In genomic region chr3:130933801-130934345, GRCh38 we compare ENCODE assay signal across 17 cellular contexts. TPM values are rescaled to one million over a fixed set of nuclear protein-coding genes. Genes with fewer than 3 reads are reported as not detected.
DNase-seq lines count a peak whose midpoint lies in the region; ATAC-seq and TF ChIP-seq lines count a peak whose summit lies in the region.
"Had no signal": no experiment of that assay in that cellular context is flagged by ENCODE, and none has a peak within 500 bp of the region (broad histone marks: within the 10 kb centered on the region; RNA-seq: fewer than 3 reads in every experiment).

No MANE protein-coding gene starts in this region.

- H2AFZ ChIP-seq in smooth muscle cell (ENCODE audit: low read depth) = no peak overlapping the region

- H3K27ac Mint-ChIP-seq in stimulated activated naive CD8-positive, alpha-beta T cell treated with anti-CD3 and anti-CD28 coated beads, Interleukin-15, amount 100 ng/mL, for 72 hours = peak overlapping the region; percentile 30 to 90
- H3K27ac Mint-ChIP-seq: dendritic cell treated with granulocyte-macrophage colony-stimulating factor and Interleukin-4, amounts not matched to agents 40 ng/mL and 50 ng/mL, for 4 days had no signal

- H3K4me3 Mint-ChIP-seq in stimulated activated naive CD8-positive, alpha-beta T cell treated with anti-CD3 and anti-CD28 coated beads, Interleukin-15, amount 100 ng/mL, for 72 hours = no peak overlapping the region
- H3K4me3 Mint-ChIP-seq: dendritic cell treated with granulocyte-macrophage colony-stimulating factor and Interleukin-4, amounts not matched to agents 40 ng/mL and 50 ng/mL, for 4 days had no signal

- ATAC-seq in stimulated activated naive CD8-positive, alpha-beta T cell treated with anti-CD3 and anti-CD28 coated beads, Interleukin-15, amount 100 ng/mL, for 72 hours = no peak
- ATAC-seq in stimulated activated naive CD8-positive, alpha-beta T cell treated with anti-CD3 and anti-CD28 coated beads, Interleukin-15, Interleukin-2, amounts not matched to agents 100 U/mL and 50 U/mL, for 24 hours = no peak
- ATAC-seq in SK-N-SH treated with all-trans-retinoic acid at 6 μM for 48 hours (peak; percentile 28), gastroesophageal sphincter (no peak)
- ATAC-seq: gastrocnemius medialis, left colon had no signal

- H3K4me1 ChIP-seq in smooth muscle cell (ENCODE audit: low read depth) (no peaks in the 10 kb centered on the region), gastroesophageal sphincter (no peaks in the 10 kb centered on the region)
- H3K4me1 ChIP-seq: gastrocnemius medialis had no signal

- H3K27me3 ChIP-seq in smooth muscle cell (ENCODE audit: low read depth) = no peaks in the 10 kb centered on the region
- H3K27me3 ChIP-seq in gastroesophageal sphincter = no peaks in the 10 kb centered on the region
- H3K27me3 ChIP-seq: brain microvascular endothelial cell, gastrocnemius medialis had no signal

- DNase-seq in stimulated activated naive CD8-positive, alpha-beta T cell treated with anti-CD3 and anti-CD28 coated beads, Interleukin-15, amount 100 ng/mL, for 72 hours = no peak
- DNase-seq in stimulated activated naive CD8-positive, alpha-beta T cell treated with anti-CD3 and anti-CD28 coated beads, Interleukin-15, Interleukin-2, amounts not matched to agents 100 U/mL and 50 U/mL, for 24 hours = no peak
- DNase-seq in fibroblast of peridontal ligament (ENCODE audit: extremely low read depth) = peak; percentile 77
- DNase-seq in smooth muscle cell (lab: John Stamatoyannopoulos, UW; ENCODE audit: unreplicated experiment) = no peak
- DNase-seq in SKM-1 treated with dmso at 0.1 percent for 144 hours (lab: John Stamatoyannopoulos, UW; ENCODE audit: unreplicated experiment) = no peak
- no peak for DNase-seq in hippocampal formation (lab: John Stamatoyannopoulos, UW)
- DNase-seq: activated naive CD4-positive, alpha-beta T cell treated with Interleukin-2 at 50 U/mL for 16 hours; brain microvascular endothelial cell; C1 segment of cervical spinal cord; gastrocnemius medialis; H7; left colon; NCI-H187 treated with DMSO at 0.1 percent for 48 hours; RPMI8226 had no signal

- peak overlapping the region; percentile 4 for H3K27ac ChIP-seq in smooth muscle cell (ENCODE audit: low read depth)
- no peak overlapping the region for H3K27ac ChIP-seq in gastroesophageal sphincter
- H3K27ac ChIP-seq: brain microvascular endothelial cell, gastrocnemius medialis had no signal

- 100% methylated on average over 1 of the region's 1 CpG for WGBS in smooth muscle cell (ENCODE audit: low lambda C conversion rate)
- 81 to 100% methylated on average over 1 of the region's 1 CpG for WGBS in gastroesophageal sphincter (ENCODE audit: low coverage in 1 of 2), 2 donors

- no peaks in the 10 kb centered on the region for H3K9me3 ChIP-seq in smooth muscle cell (replicated peaks; ENCODE audit: low read depth)
- no peaks in the 10 kb centered on the region for H3K9me3 ChIP-seq in gastroesophageal sphincter
- H3K9me3 ChIP-seq: gastrocnemius medialis had no signal

- H3K36me3 ChIP-seq in smooth muscle cell (ENCODE audit: low read depth) = peaks cover 4% of the 10 kb centered on the region
- H3K36me3 ChIP-seq in gastroesophageal sphincter = peaks cover 0 to 10% of the 10 kb centered on the region in 2 donors
- H3K36me3 ChIP-seq: brain microvascular endothelial cell had no signal

- H3K9me3 Mint-ChIP-seq in stimulated activated naive CD8-positive, alpha-beta T cell treated with anti-CD3 and anti-CD28 coated beads, Interleukin-15, amount 100 ng/mL, for 72 hours = no peaks in the 10 kb centered on the region
- H3K9me3 Mint-ChIP-seq: dendritic cell treated with granulocyte-macrophage colony-stimulating factor and Interleukin-4, amounts not matched to agents 40 ng/mL and 50 ng/mL, for 4 days had no signal

- no peaks in the 10 kb centered on the region for H3F3A ChIP-seq in smooth muscle cell (ENCODE audit: low read depth)

- no peak for TF ChIP-seq POLR2A in gastroesophageal sphincter (IDR thresholded peaks at IDR 0.05)

- H3K79me2 ChIP-seq in smooth muscle cell (ENCODE audit: low read depth) = peaks cover 22% of the 10 kb centered on the region

- H4K20me1 ChIP-seq in smooth muscle cell (ENCODE audit: low read depth) = peaks cover 31% of the 10 kb centered on the region

- peaks cover 13% of the 10 kb centered on the region for H3K4me1 Mint-ChIP-seq in stimulated activated naive CD8-positive, alpha-beta T cell treated with anti-CD3 and anti-CD28 coated beads, Interleukin-15, amount 100 ng/mL, for 72 hours

- no peak for TF ChIP-seq EP300 in gastroesophageal sphincter (IDR thresholded peaks at IDR 0.05)

- no peak for TF ChIP-seq CTCF in smooth muscle cell (IDR thresholded peaks at IDR 0.05; ENCODE audit: borderline replicate concordance, insufficient read depth, poor library complexity, severe bottlenecking)
- no peak for TF ChIP-seq CTCF in gastroesophageal sphincter (IDR thresholded peaks at IDR 0.05)

- no peak overlapping the region for H3K4me3 ChIP-seq in smooth muscle cell
- no peak overlapping the region for H3K4me3 ChIP-seq in gastroesophageal sphincter
- H3K4me3 ChIP-seq: gastrocnemius medialis had no signal

- no peaks in the 10 kb centered on the region for H3K27me3 Mint-ChIP-seq in stimulated activated naive CD8-positive, alpha-beta T cell treated with anti-CD3 and anti-CD28 coated beads, Interleukin-15, amount 100 ng/mL, for 72 hours
- H3K27me3 Mint-ChIP-seq: dendritic cell treated with granulocyte-macrophage colony-stimulating factor and Interleukin-4, amounts not matched to agents 40 ng/mL and 50 ng/mL, for 4 days had no signal

- H3K4me2 ChIP-seq in smooth muscle cell = no peak overlapping the region

- no peak overlapping the region for H3K9ac ChIP-seq in smooth muscle cell (ENCODE audit: low read depth)

TF ChIP-seq in SK-N-SH treated with all-trans-retinoic acid at 6 μM for 48 hours, 23 proteins besides CTCF, POLR2A, EP300 and RAD21 (continues in another document):
- no peak for TF ChIP-seq TOX (CRISPR knock-in tag; IDR thresholded peaks at IDR 0.05; ENCODE audit: borderline replicate concordance)
- TF ChIP-seq ZC3H10 (CRISPR knock-in tag; IDR thresholded peaks at IDR 0.05) = no peak
- no peak for TF ChIP-seq ZFP3 (CRISPR knock-in tag; IDR thresholded peaks at IDR 0.05)
- no peak for TF ChIP-seq CREB5 (CRISPR knock-in tag; IDR thresholded peaks at IDR 0.05; ENCODE audit: low read depth)
- no peak for TF ChIP-seq OSR1 (CRISPR knock-in tag; IDR thresholded peaks at IDR 0.05)
- TF ChIP-seq PATZ1 (CRISPR knock-in tag; IDR thresholded peaks at IDR 0.05; ENCODE audit: borderline replicate concordance) = no peak
- TF ChIP-seq BACH2 (CRISPR knock-in tag; IDR thresholded peaks at IDR 0.05; ENCODE audit: borderline replicate concordance) = no peak
- TF ChIP-seq RARB (CRISPR knock-in tag; IDR thresholded peaks at IDR 0.05) = no peak
- TF ChIP-seq POU6F1 (CRISPR knock-in tag; IDR thresholded peaks at IDR 0.05; ENCODE audit: borderline replicate concordance, low read depth) = no peak
- no peak for TF ChIP-seq ZNF8 (CRISPR knock-in tag; IDR thresholded peaks at IDR 0.05)

RNA-seq across cellular contexts. Expression of gene ATP2C1, which starts 40.0 kb away (rescaled TPM):
- total RNA-seq in smooth muscle cell (85.9 and 118 TPM in 2 replicates), gastroesophageal sphincter (10 to 100 TPM; 36.7 to 56.6 (median 44.8) TPM)
- polyA plus RNA-seq in smooth muscle cell = 36.0 and 43.2 TPM in 2 replicates
